ENCODE assay signal across 17 cellular contexts in the genomic region with DNA sequence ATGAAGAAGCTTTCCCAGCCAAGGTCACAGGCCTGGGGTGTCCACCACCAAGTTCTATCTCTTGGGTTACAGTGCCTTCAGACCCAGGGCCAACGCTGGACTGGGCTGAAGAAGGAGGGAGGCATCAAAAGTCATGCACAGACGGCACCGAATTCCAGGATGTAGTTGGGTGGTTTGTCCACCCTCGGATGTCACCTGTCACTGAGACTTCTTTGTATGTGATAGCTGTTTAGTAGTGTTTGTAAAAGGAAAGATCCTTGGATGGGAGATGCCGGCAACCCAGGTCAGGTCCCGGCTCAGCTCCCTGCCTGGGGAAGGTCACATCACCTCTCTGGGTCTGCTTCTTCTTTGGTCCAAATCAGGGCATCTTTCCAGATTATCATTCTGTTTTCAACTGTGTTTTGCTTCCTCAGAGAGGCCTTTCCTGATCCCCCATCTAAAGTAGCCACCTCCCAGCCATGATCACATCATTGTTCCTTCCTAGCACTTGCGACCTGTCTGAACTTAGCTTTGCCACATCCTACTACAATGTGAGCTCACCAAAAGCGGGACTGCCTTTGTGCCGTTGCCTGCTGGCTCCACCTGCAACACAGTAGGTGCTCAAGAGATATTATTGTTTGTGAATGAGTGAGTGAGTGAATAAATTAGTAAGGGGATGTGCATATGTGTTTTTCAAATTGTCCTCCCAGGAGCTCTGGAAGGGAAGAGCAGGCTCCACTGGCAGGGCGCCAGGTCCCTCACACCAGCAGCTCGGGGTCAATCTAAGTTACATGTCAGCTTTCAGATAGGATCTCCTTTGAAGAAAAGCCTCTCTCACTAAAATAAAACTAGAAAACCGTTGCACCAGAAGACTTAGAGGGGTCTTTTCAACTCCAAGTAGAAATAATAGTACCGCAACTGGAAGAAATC. TPM values are rescaled to one million over a fixed set of nuclear protein-coding genes. Genes with fewer than 3 reads are reported as not detected.
DNase-seq lines count a peak whose midpoint lies in the region; ATAC-seq and TF ChIP-seq lines count a peak whose summit lies in the region.
"Had no signal": no experiment of that assay in that cellular context is flagged by ENCODE, and none has a peak within 500 bp of the region (broad histone marks: within the 10 kb centered on the region; RNA-seq: fewer than 3 reads in every experiment).

No MANE protein-coding gene starts in this region.

- H3K4me1 ChIP-seq in SK-N-SH (ENCODE audit: control insufficient read depth in 1 of 2, insufficient read depth in 2 of 2, low read depth in 1 of 2, low read length in 1 of 2), result peaks cover 9 to 56% of the 10 kb centered on the region in 2 experiments; a peak in 3 of 4 replicates
- peaks cover 0 to 12% (median 9%) of the 10 kb centered on the region in 4 donors for H3K4me1 ChIP-seq in tibial artery

- no peak for TF ChIP-seq RAD21 in SK-N-SH (IDR thresholded peaks at IDR 0.05; ENCODE audit: low read length)

- TF ChIP-seq EP300 in SK-N-SH (IDR thresholded peaks at IDR 0.05; ENCODE audit: borderline replicate concordance in 1 of 2, low read depth in 1 of 2, low read length in 1 of 2), result no peak

- H3K79me2 ChIP-seq in SK-N-SH (ENCODE audit: insufficient read depth), result no peaks in the 10 kb centered on the region

- no peak for ATAC-seq in SK-N-SH treated with all-trans-retinoic acid at 6 μM for 48 hours
- no peak for ATAC-seq in HG03280 (IDR thresholded peaks at IDR 0.05; ENCODE audit: unreplicated experiment)
- ATAC-seq: activated T-helper 17 cell treated with anti-CD3 and anti-CD28 coated beads, Interleukin-2, amount 50 U/mL, for 72 hours; effector memory CD8-positive, alpha-beta T cell had no signal

- intact Hi-C loops in tibial artery (cut with DNase I; ENCODE audit: low total_unique reads), result no loop called here

- no peaks in the 10 kb centered on the region for H3K9me2 ChIP-seq in SK-N-SH

- H3K9me3 ChIP-seq in SK-N-SH (no peaks in the 10 kb centered on the region), tibial artery (no peaks in the 10 kb centered on the region)

- H3K27me3 ChIP-seq in SK-N-SH (ENCODE audit: insufficient read depth) (no peaks in the 10 kb centered on the region), tibial artery (peaks cover 0 to 40% of the 10 kb centered on the region in 2 donors)

- H3K36me3 ChIP-seq in SK-N-SH (replicated peaks in 1 of 2; ENCODE audit: control insufficient read depth in 1 of 2, insufficient read depth in 2 of 2, low read length in 1 of 2), result no peaks in the 10 kb centered on the region
- H3K36me3 ChIP-seq in tibial artery, result no peaks in the 10 kb centered on the region

- H3K9me3 Mint-ChIP-seq in glutamatergic neuron (ENCODE audit: unreplicated experiment), result peaks cover 20% of the 10 kb centered on the region
- H3K9me3 Mint-ChIP-seq: activated T-helper 17 cell treated with anti-CD3 and anti-CD28 coated beads, Interleukin-2, amount 50 U/mL, for 72 hours had no signal

- no peak overlapping the region for H2AFZ ChIP-seq in SK-N-SH (ENCODE audit: low read depth)

- H4K20me1 ChIP-seq in SK-N-SH (ENCODE audit: insufficient read depth), result no peaks in the 10 kb centered on the region

- WGBS in SK-N-SH (ENCODE audit: low lambda C conversion rate), result 80% methylated on average over 13 of the region's 13 CpGs

- H3K36me3 Mint-ChIP-seq in glutamatergic neuron (ENCODE audit: unreplicated experiment), result no peaks in the 10 kb centered on the region

- no peak overlapping the region for H3K9ac ChIP-seq in SK-N-SH

- H3K27ac Mint-ChIP-seq in glutamatergic neuron (ENCODE audit: unreplicated experiment), result peak overlapping the region; percentile 23
- H3K27ac Mint-ChIP-seq: activated T-helper 17 cell treated with anti-CD3 and anti-CD28 coated beads, Interleukin-2, amount 50 U/mL, for 72 hours; effector memory CD8-positive, alpha-beta T cell had no signal

- H3K27me3 Mint-ChIP-seq in glutamatergic neuron (ENCODE audit: unreplicated experiment), result peaks cover 12% of the 10 kb centered on the region

- peak overlapping the region; percentile 91 for H3K4me3 Mint-ChIP-seq in glutamatergic neuron (ENCODE audit: unreplicated experiment)
- H3K4me3 Mint-ChIP-seq: activated T-helper 17 cell treated with anti-CD3 and anti-CD28 coated beads, Interleukin-2, amount 50 U/mL, for 72 hours; effector memory CD8-positive, alpha-beta T cell had no signal

- H3K27ac ChIP-seq in SK-N-SH (ENCODE audit: low read depth in 2 of 2, low read length in 1 of 2) (peak overlapping the region in 1 of 2 experiments; percentile 24; a peak in 1 of 4 replicates), tibial artery (no peak overlapping the region)
- H3K27ac ChIP-seq: RWPE1 had no signal

- DNase-seq in SK-N-SH (peak; percentile 71), NCI-H69 (lab: John Stamatoyannopoulos, UW) (peak; percentile 98), glutamatergic neuron (no peak), tibial artery (peak; percentile 19 to 44), activated gamma-delta T cell treated with Interleukin-2 at 50 U/mL for 16 hours (no peak)
- no peak for DNase-seq in stimulated activated CD8-positive, alpha-beta memory T cell treated with anti-CD3 and anti-CD28 coated beads, Interleukin-4, amount 100 ng/mL, for 48 hours
- DNase-seq: caudate nucleus; effector memory CD8-positive, alpha-beta T cell; GF-D8; MM.1S; NCI-H2171; stimulated activated CD4-positive, alpha-beta T cell treated with anti-CD3 and anti-CD28 coated beads, Interleukin-2, amount 100 ng/mL, for 24 hours; T-helper 2 cell had no signal

- H3K4me1 Mint-ChIP-seq in glutamatergic neuron (ENCODE audit: low read depth, unreplicated experiment), result peaks cover 68% of the 10 kb centered on the region
- H3K4me1 Mint-ChIP-seq: activated T-helper 17 cell treated with anti-CD3 and anti-CD28 coated beads, Interleukin-2, amount 50 U/mL, for 72 hours had no signal

- CTCF ChIA-PET in SK-N-SH (lab: Yijun Ruan, JAX), result interaction anchor here (0.6 to 4.4 kb wide), 5 partner anchors 34 to 79 kb away, joined by 3 to 19 read pairs (median 10); no protein-coding TSS in a partner anchor

- TF ChIP-seq CTCF in SK-N-SH (IDR thresholded peaks at IDR 0.05) (no peak), glutamatergic neuron (IDR thresholded peaks at IDR 0.05; ENCODE audit: partially characterized antibody, unreplicated experiment) (no peak), tibial artery (IDR thresholded peaks at IDR 0.05) (no peak)

- H3K4me3 ChIP-seq in SK-N-SH (ENCODE audit: low read depth in 2 of 2, low read length in 1 of 2) (no peak overlapping the region), tibial artery (no peak overlapping the region)

- H3F3A ChIP-seq in SK-N-SH (replicated peaks; ENCODE audit: insufficient read depth), result no peaks in the 10 kb centered on the region

- H3K4me2 ChIP-seq in SK-N-SH, result no peak overlapping the region

- POLR2A ChIA-PET in SK-N-SH (lab: Yijun Ruan, JAX), result interaction anchor here (1.2 kb wide), 2 partner anchors 16 to 145 kb away, joined by 3 to 7 read pairs; partner anchors contain the start of gene DDX11

TF ChIP-seq in SK-N-SH, 30 proteins besides CTCF, POLR2A, EP300 and RAD21:
- TF ChIP-seq MEF2A (IDR thresholded peaks at IDR 0.05; ENCODE audit: borderline replicate concordance, low read depth) (no peak), RFX5 (IDR thresholded peaks at IDR 0.05; ENCODE audit: low read length) (no peak), IRF3 (IDR thresholded peaks at IDR 0.05; ENCODE audit: low read depth, low read length) (no peak), NFIC (IDR thresholded peaks at IDR 0.05; ENCODE audit: borderline replicate concordance) (peak; percentile 43; the same call in 1 of the 2 replicates)

TF ChIP-seq in SK-N-SH treated with all-trans-retinoic acid at 6 μM for 48 hours, 23 proteins besides CTCF, POLR2A, EP300 and RAD21:
- TF ChIP-seq, protein P1, sequence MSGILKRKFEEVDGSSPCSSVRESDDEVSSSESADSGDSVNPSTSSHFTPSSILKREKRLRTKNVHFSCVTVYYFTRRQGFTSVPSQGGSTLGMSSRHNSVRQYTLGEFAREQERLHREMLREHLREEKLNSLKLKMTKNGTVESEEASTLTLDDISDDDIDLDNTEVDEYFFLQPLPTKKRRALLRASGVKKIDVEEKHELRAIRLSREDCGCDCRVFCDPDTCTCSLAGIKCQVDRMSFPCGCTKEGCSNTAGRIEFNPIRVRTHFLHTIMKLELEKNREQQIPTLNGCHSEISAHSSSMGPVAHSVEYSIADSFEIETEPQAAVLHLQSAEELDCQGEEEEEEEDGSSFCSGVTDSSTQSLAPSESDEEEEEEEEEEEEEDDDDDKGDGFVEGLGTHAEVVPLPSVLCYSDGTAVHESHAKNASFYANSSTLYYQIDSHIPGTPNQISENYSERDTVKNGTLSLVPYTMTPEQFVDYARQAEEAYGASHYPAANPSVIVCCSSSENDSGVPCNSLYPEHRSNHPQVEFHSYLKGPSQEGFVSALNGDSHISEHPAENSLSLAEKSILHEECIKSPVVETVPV (CRISPR knock-in tag; IDR thresholded peaks at IDR 0.05), result no peak
- TF ChIP-seq ZFP30 (CRISPR knock-in tag; IDR thresholded peaks at IDR 0.05), result no peak
- no peak for TF ChIP-seq TOX (CRISPR knock-in tag; IDR thresholded peaks at IDR 0.05; ENCODE audit: borderline replicate concordance)
- TF ChIP-seq CSDC2 (CRISPR knock-in tag; IDR thresholded peaks at IDR 0.05), result no peak
- TF ChIP-seq RARB (CRISPR knock-in tag; IDR thresholded peaks at IDR 0.05), result no peak

RNA-seq across cellular contexts. Expression of gene TSPAN11, which starts 2.1 kb away (rescaled TPM):
- 6.4 and 6.6 TPM in 2 replicates for polyA plus RNA-seq in SK-N-SH (2012; rRNA removed)
- polyA plus RNA-seq in SK-N-SH (2012; cell fraction: cytosol; rRNA removed), result 3.0 and 5.2 TPM in 2 replicates
- 10.4 and 11.0 TPM in 2 replicates for polyA plus RNA-seq in SK-N-SH (2012; cell fraction: nucleus; rRNA removed)
- 31.0 TPM for total RNA-seq in glutamatergic neuron (ENCODE audit: unreplicated experiment)

Comparison
In these comparisons a context has a peak if more than half of its experiments do, and no peak if none do; other contexts are left out.
1. DNase-seq: peak in SK-N-SH (single experiment), NCI-H69 (single experiment) and tibial artery (2 of 2); none in glutamatergic neuron (single experiment), stimulated activated CD8-positive, alpha-beta memory T cell treated with anti-CD3 and anti-CD28 coated beads, Interleukin-4, amount 100 ng/mL, for 48 hours (single experiment) and activated gamma-delta T cell treated with Interleukin-2 at 50 U/mL for 16 hours (single experiment).